In the genomic region with DNA sequence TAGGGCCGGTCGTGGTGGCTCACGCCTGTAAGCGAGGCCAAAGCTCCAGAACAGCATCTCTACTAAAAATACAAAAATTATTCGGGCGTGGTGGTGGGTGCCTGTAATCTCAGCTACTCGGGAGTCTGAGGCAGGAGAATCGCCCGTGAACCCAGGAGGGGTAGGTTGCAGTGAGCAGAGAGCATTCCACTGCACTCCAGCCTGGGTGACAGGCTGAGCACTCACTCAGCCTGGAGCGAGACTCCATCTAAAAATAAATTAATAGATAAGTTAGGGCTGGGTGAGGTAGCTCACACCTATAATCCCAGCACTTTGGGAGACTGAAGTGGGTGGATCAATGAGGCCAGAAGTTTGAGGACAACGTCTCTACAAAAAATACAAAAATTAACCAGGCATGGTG, we compare ENCODE assay signal across 22 cellular contexts. TPM values are rescaled to one million over a fixed set of nuclear protein-coding genes. Genes with fewer than 3 reads are reported as not detected.
DNase-seq lines count a peak whose midpoint lies in the region; ATAC-seq and TF ChIP-seq lines count a peak whose summit lies in the region.
"Had no signal": no experiment of that assay in that cellular context is flagged by ENCODE, and none has a peak within 500 bp of the region (broad histone marks: within the 10 kb centered on the region; RNA-seq: fewer than 3 reads in every experiment).

No MANE protein-coding gene starts in this region.

- H3K27ac ChIP-seq in MM.1S (ENCODE audit: low read length) = peak overlapping the region; percentile 99; the same call in 1 of the 2 replicates
- H3K27ac ChIP-seq: BLaER1 treated with 17β-estradiol and CSF1 and Interleukin-3, amounts not matched to agents 10 nM and 100 nM; psoas muscle; SJCRH30; suprapubic skin had no signal

- H3K4me1 ChIP-seq in MM.1S (ENCODE audit: low read length) = peaks cover 17% of the 10 kb centered on the region
- H3K4me1 ChIP-seq: psoas muscle, SJCRH30 had no signal

- no peaks in the 10 kb centered on the region for H3K27me3 Mint-ChIP-seq in activated naive CD4-positive, alpha-beta T cell treated with anti-CD3 and anti-CD28 coated beads for 36 hours (ENCODE audit: low read depth)
- no peaks in the 10 kb centered on the region for H3K27me3 Mint-ChIP-seq in effector memory CD8-positive, alpha-beta T cell
- H3K27me3 Mint-ChIP-seq in osteocyte (ENCODE audit: unreplicated experiment) = no peaks in the 10 kb centered on the region
- H3K27me3 Mint-ChIP-seq: activated naive CD4-positive, alpha-beta T cell treated with anti-CD3 and anti-CD28 coated beads, Interleukin-2, amount 50 U/mL, for 24 hours had no signal

- H3K36me3 ChIP-seq in MM.1S (replicated peaks; ENCODE audit: insufficient read depth, low read length) = no peaks in the 10 kb centered on the region
- H3K36me3 ChIP-seq: BLaER1 treated with 17β-estradiol and CSF1 and Interleukin-3, amounts not matched to agents 10 nM and 100 nM; neutrophil; Peyer's patch; SJCRH30; suprapubic skin had no signal

- no peak for ATAC-seq in activated naive CD4-positive, alpha-beta T cell treated with anti-CD3 and anti-CD28 coated beads, Interleukin-2, amount 50 U/mL, for 72 hours
- no peak for ATAC-seq in effector memory CD8-positive, alpha-beta T cell (replicated peaks)
- ATAC-seq in GM19467 (IDR thresholded peaks at IDR 0.05; ENCODE audit: unreplicated experiment) (no peak), GM18873 (IDR thresholded peaks at IDR 0.05; ENCODE audit: low FRiP score, unreplicated experiment) (no peak)

- peaks cover 25% of the 10 kb centered on the region for H3F3A ChIP-seq in MM.1S (ENCODE audit: insufficient read depth, low read length)

- no peak overlapping the region for H3K27ac Mint-ChIP-seq in activated naive CD4-positive, alpha-beta T cell treated with anti-CD3 and anti-CD28 coated beads for 36 hours
- peak overlapping the region in 1 of 2 donors; percentile 71 for H3K27ac Mint-ChIP-seq in activated naive CD4-positive, alpha-beta T cell treated with anti-CD3 and anti-CD28 coated beads, Interleukin-2, amount 50 U/mL, for 72 hours
- peak overlapping the region; percentile 71 to 90 for H3K27ac Mint-ChIP-seq in effector memory CD8-positive, alpha-beta T cell
- H3K27ac Mint-ChIP-seq in osteocyte (ENCODE audit: unreplicated experiment) = no peak overlapping the region

- peaks cover 1% of the 10 kb centered on the region for H3K36me3 Mint-ChIP-seq in activated naive CD4-positive, alpha-beta T cell treated with anti-CD3 and anti-CD28 coated beads for 36 hours (ENCODE audit: low read depth)
- H3K36me3 Mint-ChIP-seq in activated naive CD4-positive, alpha-beta T cell treated with anti-CD3 and anti-CD28 coated beads, Interleukin-2, amount 50 U/mL, for 72 hours = no peaks in the 10 kb centered on the region
- H3K36me3 Mint-ChIP-seq in effector memory CD8-positive, alpha-beta T cell (ENCODE audit: insufficient read depth) = peaks cover 11% of the 10 kb centered on the region
- H3K36me3 Mint-ChIP-seq in osteocyte (ENCODE audit: unreplicated experiment) = no peaks in the 10 kb centered on the region
- H3K36me3 Mint-ChIP-seq: activated naive CD4-positive, alpha-beta T cell treated with anti-CD3 and anti-CD28 coated beads, Interleukin-2, amount 50 U/mL, for 24 hours had no signal

- no peak overlapping the region; the same call in 1 of the 2 replicates for H2AFZ ChIP-seq in MM.1S (ENCODE audit: low read length)

- no peak overlapping the region; the same call in 1 of the 2 replicates for H3K4me3 ChIP-seq in MM.1S (ENCODE audit: low read length)
- H3K4me3 ChIP-seq: lung, SJCRH30 had no signal

- H3K79me2 ChIP-seq in MM.1S (ENCODE audit: low read length) = peaks cover 7% of the 10 kb centered on the region

- no peaks in the 10 kb centered on the region for H3K9me3 Mint-ChIP-seq in activated naive CD4-positive, alpha-beta T cell treated with anti-CD3 and anti-CD28 coated beads for 36 hours
- H3K9me3 Mint-ChIP-seq in activated naive CD4-positive, alpha-beta T cell treated with anti-CD3 and anti-CD28 coated beads, Interleukin-2, amount 50 U/mL, for 72 hours = no peaks in the 10 kb centered on the region
- H3K9me3 Mint-ChIP-seq in effector memory CD8-positive, alpha-beta T cell = no peaks in the 10 kb centered on the region
- H3K9me3 Mint-ChIP-seq in osteocyte (ENCODE audit: unreplicated experiment) = no peaks in the 10 kb centered on the region
- H3K9me3 Mint-ChIP-seq: activated naive CD4-positive, alpha-beta T cell treated with anti-CD3 and anti-CD28 coated beads, Interleukin-2, amount 50 U/mL, for 24 hours had no signal

- no peaks in the 10 kb centered on the region for H4K20me1 ChIP-seq in MM.1S (ENCODE audit: insufficient read depth, low read length)
- H4K20me1 ChIP-seq: BLaER1 treated with 17β-estradiol and CSF1 and Interleukin-3, amounts not matched to agents 10 nM and 100 nM had no signal

- TF ChIP-seq CTCF in MM.1S (IDR thresholded peaks at IDR 0.05; ENCODE audit: low read length) = no peak
- no peak for TF ChIP-seq CTCF in osteocyte (IDR thresholded peaks at IDR 0.05)

- intact Hi-C loops in activated naive CD4-positive, alpha-beta T cell treated with anti-CD3 and anti-CD28 coated beads for 36 hours (cut with micrococcal nuclease) = loop anchor here (2.0 kb wide), 1 partner anchor 131 kb away; a partner anchor contains a TSS

- no peaks in the 10 kb centered on the region for H3K9me2 ChIP-seq in MM.1S (replicated peaks; ENCODE audit: insufficient read depth, low read length)

- H3K9ac ChIP-seq in MM.1S (ENCODE audit: low read length) = peak overlapping the region; percentile 96; the same call in 1 of the 2 replicates

- CTCF ChIA-PET in activated naive CD4-positive, alpha-beta T cell treated with anti-CD3 and anti-CD28 coated beads for 36 hours (lab: Charles Lee) = interaction anchor here (0.6 to 1.4 kb wide), 6 partner anchors 10 to 886 kb away, joined by 3 to 4 read pairs (median 4); a partner anchor contains a TSS

- peaks cover 15% of the 10 kb centered on the region for H3K4me1 Mint-ChIP-seq in activated naive CD4-positive, alpha-beta T cell treated with anti-CD3 and anti-CD28 coated beads for 36 hours (ENCODE audit: low read depth)
- peaks cover 5 to 10% of the 10 kb centered on the region in 2 donors for H3K4me1 Mint-ChIP-seq in effector memory CD8-positive, alpha-beta T cell (ENCODE audit: low read depth in 2 of 2)
- H3K4me1 Mint-ChIP-seq in osteocyte (ENCODE audit: unreplicated experiment) = peaks cover 7% of the 10 kb centered on the region

- H3K4me3 Mint-ChIP-seq in activated naive CD4-positive, alpha-beta T cell treated with anti-CD3 and anti-CD28 coated beads for 36 hours = peak overlapping the region; percentile 36
- H3K4me3 Mint-ChIP-seq in effector memory CD8-positive, alpha-beta T cell = peak overlapping the region in 1 of 2 donors; percentile 10
- H3K4me3 Mint-ChIP-seq in osteocyte (ENCODE audit: unreplicated experiment) = peak overlapping the region; percentile 32

- no peaks in the 10 kb centered on the region for H3K9me3 ChIP-seq in MM.1S (replicated peaks; ENCODE audit: insufficient read depth, low read length)
- H3K9me3 ChIP-seq: BLaER1 treated with 17β-estradiol and CSF1 and Interleukin-3, amounts not matched to agents 10 nM and 100 nM; neutrophil; Peyer's patch; psoas muscle; SJCRH30; suprapubic skin had no signal

- DNase-seq in activated naive CD4-positive, alpha-beta T cell treated with anti-CD3 and anti-CD28 coated beads for 36 hours = no peak
- no peak for DNase-seq in activated naive CD4-positive, alpha-beta T cell treated with anti-CD3 and anti-CD28 coated beads, Interleukin-2, amount 50 U/mL, for 72 hours (ENCODE audit: low spot score in 2 of 2)
- no peak for DNase-seq in MM.1S
- no peak for DNase-seq in effector memory CD8-positive, alpha-beta T cell
- no peak for DNase-seq in osteocyte (ENCODE audit: extremely low spot score, unreplicated experiment)
- DNase-seq: glutamatergic neuron, Karpas-422, MV-4-11, NCI-H2171 treated with DMSO at 0.1 percent for 48 hours, NCI-H524 treated with DMSO at 0.1 percent for 48 hours, SJCRH30 had no signal

- peak overlapping the region; percentile 89; the same call in 1 of the 2 replicates for H3K4me2 ChIP-seq in MM.1S (ENCODE audit: low read depth, low read length)

- H3K27me3 ChIP-seq in MM.1S (replicated peaks; ENCODE audit: insufficient read depth, low read length) = no peaks in the 10 kb centered on the region
- H3K27me3 ChIP-seq: dorsolateral prefrontal cortex, Peyer's patch, suprapubic skin had no signal

RNA-seq across cellular contexts. Expression of a gene that starts 10.2 kb away (rescaled TPM):
- 10 to 100 TPM; 15.2 to 17.7 TPM for total RNA-seq in activated naive CD4-positive, alpha-beta T cell treated with anti-CD3 and anti-CD28 coated beads for 36 hours
- 10 to 100 TPM; 14.0 to 22.0 TPM for total RNA-seq in activated naive CD4-positive, alpha-beta T cell treated with anti-CD3 and anti-CD28 coated beads, Interleukin-2, amount 50 U/mL, for 72 hours
- 30.6 and 30.7 TPM in 2 replicates for total RNA-seq in osteocyte

RNA-seq across cellular contexts. Expression of a gene that starts 39.6 kb away (rescaled TPM):
- under 1 TPM; 0.27 to 0.29 TPM for total RNA-seq in activated naive CD4-positive, alpha-beta T cell treated with anti-CD3 and anti-CD28 coated beads for 36 hours
- total RNA-seq in activated naive CD4-positive, alpha-beta T cell treated with anti-CD3 and anti-CD28 coated beads, Interleukin-2, amount 50 U/mL, for 72 hours = 1 to 10 TPM in 1 of 2 donors, under 1 TPM in 1; 0.46 to 1.2 TPM
- 24.0 and 26.6 TPM in 2 replicates for total RNA-seq in osteocyte
- total RNA-seq: T-helper 1 cell treated with Interleukin-12 subunit alpha and Interleukin-12 subunit beta and Interleukin-4 antibody, amounts not matched to agents 30 ng/mL and 1 ng/mL, for 36 hours had no signal

Comparison
In these comparisons a context has a peak if more than half of its experiments do, and no peak if none do; other contexts are left out.
1. H3K27ac Mint-ChIP-seq: peak in effector memory CD8-positive, alpha-beta T cell (2 of 2); none in activated naive CD4-positive, alpha-beta T cell treated with anti-CD3 and anti-CD28 coated beads for 36 hours (single experiment) and osteocyte (single experiment).
2. RNA of a gene that starts 39.6 kb away (total RNA-seq): 24.0 to 26.6 TPM in osteocyte; 0.46 to 1.2 TPM in activated naive CD4-positive, alpha-beta T cell treated with anti-CD3 and anti-CD28 coated beads, Interleukin-2, amount 50 U/mL, for 72 hours and 0.27 to 0.29 TPM in activated naive CD4-positive, alpha-beta T cell treated with anti-CD3 and anti-CD28 coated beads for 36 hours; every median in the first group is over 10 times any median in the second.